In the genomic region with DNA sequence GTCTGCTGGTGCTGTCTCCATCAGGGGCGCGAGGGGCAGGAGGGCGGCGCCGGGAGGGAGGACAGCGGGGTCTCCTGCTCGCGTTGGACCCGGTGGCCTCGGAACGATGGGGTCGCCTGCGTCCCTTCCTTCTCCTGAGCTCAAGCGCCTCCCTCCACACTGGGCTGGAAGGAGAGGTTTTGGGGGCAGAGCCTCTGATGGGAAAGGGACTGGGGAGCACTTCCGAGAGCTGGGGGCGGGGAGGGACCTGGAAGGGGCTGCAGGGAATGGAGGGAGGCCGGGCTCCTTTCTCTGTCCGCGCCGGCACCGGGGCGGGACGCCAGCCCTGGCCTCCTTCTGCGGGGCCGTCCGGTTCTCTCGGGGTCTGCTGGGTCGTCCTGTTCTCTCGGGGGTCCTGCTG, we compare ENCODE assay signal across 2 cellular contexts. TPM values are rescaled to one million over a fixed set of nuclear protein-coding genes. Genes with fewer than 3 reads are reported as not detected.
"Had no signal": no experiment of that assay in that cellular context is flagged by ENCODE, and none has a peak within 500 bp of the region (broad histone marks: within the 10 kb centered on the region; RNA-seq: fewer than 3 reads in every experiment).

No MANE protein-coding gene starts in this region.

RNA-seq across cellular contexts. Expression of a gene that starts 4.0 kb away (rescaled TPM):
- total RNA-seq: G401, GM12878 had no signal
- polyA plus RNA-seq: GM12878 had no signal
